8 cellular contexts compared by ENCODE assay signal in the genomic region with DNA sequence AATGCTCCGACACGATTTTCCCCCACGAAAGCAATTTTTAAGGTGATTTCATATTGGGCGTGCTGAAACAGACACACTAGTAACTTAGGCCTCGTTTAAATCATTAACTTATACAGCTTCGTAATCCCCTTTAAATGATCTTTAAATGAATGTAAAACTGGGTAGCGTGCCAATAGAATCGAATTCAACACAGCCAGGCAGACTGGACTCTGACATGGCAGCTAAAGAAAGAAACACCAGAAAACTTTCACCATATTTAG. TPM values are rescaled to one million over a fixed set of nuclear protein-coding genes. Genes with fewer than 3 reads are reported as not detected.
DNase-seq lines count a peak whose midpoint lies in the region; ATAC-seq lines count a peak whose summit lies in the region.

No MANE protein-coding gene starts in this region.

- no peaks in the 10 kb centered on the region; the same call in 1 of the 2 replicates for H4K20me1 ChIP-seq in Karpas-422 (ENCODE audit: insufficient read depth, low read depth, low read length)

- H3K36me3 ChIP-seq in Karpas-422 (ENCODE audit: insufficient read depth, low read length): no peaks in the 10 kb centered on the region

- H3K4me3 ChIP-seq in Karpas-422 (ENCODE audit: low read length): peak overlapping the region; percentile 69

- peak overlapping the region; percentile 82 for H3K27ac Mint-ChIP-seq in dendritic cell treated with granulocyte-macrophage colony-stimulating factor and Interleukin-4, amounts not matched to agents 40 ng/mL and 50 ng/mL, for 4 days
- peak overlapping the region; percentile 64 to 92 for H3K27ac Mint-ChIP-seq in natural killer cell treated with Interleukin-12 subunit alpha and Interleukin-12 subunit beta and Interleukin-15 and Interleukin-18, amount 100 ng/mL, for 72 hours

- ATAC-seq in natural killer cell treated with Interleukin-12 subunit alpha and Interleukin-12 subunit beta and Interleukin-15 and Interleukin-18, amount 100 ng/mL, for 72 hours: no peak
- ATAC-seq in GM21825 (IDR thresholded peaks at IDR 0.05; ENCODE audit: unreplicated experiment): no peak

- H3K4me3 Mint-ChIP-seq in dendritic cell treated with granulocyte-macrophage colony-stimulating factor and Interleukin-4, amounts not matched to agents 40 ng/mL and 50 ng/mL, for 4 days: peak overlapping the region; percentile 77
- H3K4me3 Mint-ChIP-seq in natural killer cell treated with Interleukin-12 subunit alpha and Interleukin-12 subunit beta and Interleukin-15 and Interleukin-18, amount 100 ng/mL, for 72 hours: peak overlapping the region; percentile 98

- in situ Hi-C loops in ACHN (cut with HindIII; ENCODE audit: low pct_ligation_motif_present, low pct_unique_long_range_greater_than_20kb, low sequenced_read_pairs): no loop called here

- DNase-seq in ACHN (peak; percentile 47), Karpas-422 (no peak), NCI-H1048 (lab: John Stamatoyannopoulos, UW) (no peak), NCI-H128 (lab: John Stamatoyannopoulos, UW; ENCODE audit: unreplicated experiment) (no peak), mucosa of gallbladder (ENCODE audit: low spot score) (no peak)
- DNase-seq in natural killer cell treated with Interleukin-12 subunit alpha and Interleukin-12 subunit beta and Interleukin-15 and Interleukin-18, amount 100 ng/mL, for 72 hours (ENCODE audit: low spot score): no peak

- H3K36me3 Mint-ChIP-seq in dendritic cell treated with granulocyte-macrophage colony-stimulating factor and Interleukin-4, amounts not matched to agents 40 ng/mL and 50 ng/mL, for 4 days (ENCODE audit: low read depth): peaks cover 17% of the 10 kb centered on the region
- H3K36me3 Mint-ChIP-seq in natural killer cell treated with Interleukin-12 subunit alpha and Interleukin-12 subunit beta and Interleukin-15 and Interleukin-18, amount 100 ng/mL, for 72 hours: peaks cover 26% of the 10 kb centered on the region

- H3K4me1 ChIP-seq in Karpas-422 (ENCODE audit: low read length): peaks cover 49% of the 10 kb centered on the region

- H3K4me2 ChIP-seq in Karpas-422 (ENCODE audit: low read depth, low read length, poor library complexity, severe bottlenecking): peak overlapping the region; percentile 77

- H3K79me2 ChIP-seq in Karpas-422 (ENCODE audit: low read length): no peaks in the 10 kb centered on the region

- H3K9me3 ChIP-seq in Karpas-422 (ENCODE audit: low read length): no peaks in the 10 kb centered on the region

- H3K9me2 ChIP-seq in Karpas-422 (replicated peaks; ENCODE audit: insufficient read depth, low read length): no peaks in the 10 kb centered on the region

- H2AFZ ChIP-seq in Karpas-422 (ENCODE audit: low read length): 0 out of 2 replicates have a peak overlapping the region, but pooled peaks have one; percentile 48

- intact Hi-C loops in dendritic cell treated with granulocyte-macrophage colony-stimulating factor and Interleukin-4, amounts not matched to agents 40 ng/mL and 50 ng/mL, for 4 days (cut with micrococcal nuclease): no loop called here

- H3K4me1 Mint-ChIP-seq in dendritic cell treated with granulocyte-macrophage colony-stimulating factor and Interleukin-4, amounts not matched to agents 40 ng/mL and 50 ng/mL, for 4 days (ENCODE audit: low read depth): peaks cover 70% of the 10 kb centered on the region
- peaks cover 47 to 49% of the 10 kb centered on the region in 2 donors for H3K4me1 Mint-ChIP-seq in natural killer cell treated with Interleukin-12 subunit alpha and Interleukin-12 subunit beta and Interleukin-15 and Interleukin-18, amount 100 ng/mL, for 72 hours (ENCODE audit: low read depth in 2 of 2)

- H3K9me3 Mint-ChIP-seq in dendritic cell treated with granulocyte-macrophage colony-stimulating factor and Interleukin-4, amounts not matched to agents 40 ng/mL and 50 ng/mL, for 4 days: peaks cover 6% of the 10 kb centered on the region
- peaks cover 2% of the 10 kb centered on the region for H3K9me3 Mint-ChIP-seq in natural killer cell treated with Interleukin-12 subunit alpha and Interleukin-12 subunit beta and Interleukin-15 and Interleukin-18, amount 100 ng/mL, for 72 hours

- H3K27me3 ChIP-seq in Karpas-422 (ENCODE audit: low read length): peaks cover 5% of the 10 kb centered on the region; the same call in 1 of the 2 replicates

- peaks cover 40% of the 10 kb centered on the region for H3K27me3 Mint-ChIP-seq in dendritic cell treated with granulocyte-macrophage colony-stimulating factor and Interleukin-4, amounts not matched to agents 40 ng/mL and 50 ng/mL, for 4 days
- H3K27me3 Mint-ChIP-seq in natural killer cell treated with Interleukin-12 subunit alpha and Interleukin-12 subunit beta and Interleukin-15 and Interleukin-18, amount 100 ng/mL, for 72 hours: peaks cover 1 to 12% of the 10 kb centered on the region in 2 donors

- H3K27ac ChIP-seq in Karpas-422 (ENCODE audit: low read length): no peak overlapping the region

- peak overlapping the region; percentile 72 for H3K9ac ChIP-seq in Karpas-422 (ENCODE audit: low read length)

RNA-seq across cellular contexts. Expression of a gene that starts 2.4 kb away (rescaled TPM):
- total RNA-seq in Karpas-422 (2014; rRNA removed; shearing (Covaris generic); ENCODE audit: low replicate concordance): 33.9 and 57.6 TPM in 2 replicates
- 100 to 1,000 TPM; 247 to 279 TPM for total RNA-seq in natural killer cell treated with Interleukin-12 subunit alpha and Interleukin-12 subunit beta and Interleukin-15 and Interleukin-18, amount 100 ng/mL, for 72 hours
- 208 TPM for total RNA-seq in mucosa of gallbladder
